In genomic region chr6:169810066-169810989, GRCh38 we compare ENCODE assay signal across 1 cellular context.
A peak's percentile ranks its signal among the peaks of the same experiment; 100 is the strongest.
TF ChIP-seq lines count a peak whose summit lies in the region.

No MANE protein-coding gene starts in this region.

TF ChIP-seq in HepG2, 621 proteins besides CTCF, POLR2A, EP300 and RAD21 (continued from another document and continues in another):
- TF ChIP-seq FOXO4 (CRISPR knock-in tag; conservative IDR thresholded peaks at IDR 0.05) (no peak), CSRNP1 (CRISPR knock-in tag; IDR thresholded peaks at IDR 0.05) (no peak), ZNF605 (CRISPR knock-in tag; IDR thresholded peaks at IDR 0.05) (no peak), SALL1 (CRISPR knock-in tag; IDR thresholded peaks at IDR 0.05) (peak; percentile 58), RARA (CRISPR knock-in tag; IDR thresholded peaks at IDR 0.05) (no peak), MNT (IDR thresholded peaks at IDR 0.05) (no peak), TBL1XR1 (IDR thresholded peaks at IDR 0.05; ENCODE audit: borderline replicate concordance, low read length, partially characterized antibody) (no peak), KDM4B (CRISPR knock-in tag; IDR thresholded peaks at IDR 0.05) (no peak), ZBTB10 (CRISPR knock-in tag; IDR thresholded peaks at IDR 0.05; ENCODE audit: borderline replicate concordance) (no peak), ZNF883 (CRISPR knock-in tag; IDR thresholded peaks at IDR 0.05; ENCODE audit: not compliant biosample characterization) (no peak), ZNF777 (CRISPR knock-in tag; IDR thresholded peaks at IDR 0.05) (no peak), ZBTB39 (CRISPR knock-in tag; IDR thresholded peaks at IDR 0.05) (no peak), NCOA2 (CRISPR knock-in tag; IDR thresholded peaks at IDR 0.05) (no peak), ZNF749 (CRISPR knock-in tag; IDR thresholded peaks at IDR 0.05; ENCODE audit: borderline replicate concordance) (no peak), ZZZ3 (CRISPR knock-in tag; IDR thresholded peaks at IDR 0.05; ENCODE audit: borderline replicate concordance) (no peak), CBX5 (CRISPR knock-in tag; IDR thresholded peaks at IDR 0.05; ENCODE audit: borderline replicate concordance) (no peak), ZNF766 (CRISPR knock-in tag; IDR thresholded peaks at IDR 0.05; ENCODE audit: borderline replicate concordance) (no peak), SNAPC4 (CRISPR knock-in tag; IDR thresholded peaks at IDR 0.05) (no peak), ZNF891 (CRISPR knock-in tag; IDR thresholded peaks at IDR 0.05) (peak; percentile 90; the same call in 1 of the 2 replicates), RBFOX2 (IDR thresholded peaks at IDR 0.05; ENCODE audit: low read depth, low read length) (no peak; the same call in 1 of the 2 replicates), FOSL1 (CRISPR knock-in tag; IDR thresholded peaks at IDR 0.05; ENCODE audit: borderline replicate concordance) (no peak), RFX5 (IDR thresholded peaks at IDR 0.05; ENCODE audit: low read depth, low read length) (no peak), ZNF350 (CRISPR knock-in tag; IDR thresholded peaks at IDR 0.05; ENCODE audit: borderline replicate concordance, low read depth) (no peak), THRA (CRISPR knock-in tag; IDR thresholded peaks at IDR 0.05; ENCODE audit: borderline replicate concordance) (no peak), TOE1 (CRISPR knock-in tag; IDR thresholded peaks at IDR 0.05) (no peak), ZFY (CRISPR knock-in tag; IDR thresholded peaks at IDR 0.05) (peak; percentile 35; the same call in 1 of the 2 replicates), ZNF597 (CRISPR knock-in tag; IDR thresholded peaks at IDR 0.05) (no peak), GMEB1 (CRISPR knock-in tag; IDR thresholded peaks at IDR 0.05; ENCODE audit: borderline replicate concordance) (no peak), DDIT3 (CRISPR knock-in tag; IDR thresholded peaks at IDR 0.05) (no peak), ZFP36 (IDR thresholded peaks at IDR 0.05; ENCODE audit: borderline replicate concordance, low read depth, low read length, partially characterized antibody) (no peak), ZNF34 (CRISPR knock-in tag; IDR thresholded peaks at IDR 0.05; ENCODE audit: borderline replicate concordance) (no peak), LCORL (IDR thresholded peaks at IDR 0.05) (no peak), LCORL (CRISPR knock-in tag; IDR thresholded peaks at IDR 0.05) (peak; percentile 56; the same call in 1 of the 2 replicates), MAFK (conservative IDR thresholded peaks at IDR 0.05 in 1 of 2, IDR thresholded peaks at IDR 0.05 in 1 of 2; ENCODE audit: low read length in 2 of 2) (no peak), MTF2 (CRISPR knock-in tag; IDR thresholded peaks at IDR 0.05; ENCODE audit: borderline replicate concordance) (no peak), ZNF761 (CRISPR knock-in tag; conservative IDR thresholded peaks at IDR 0.05) (no peak), XRCC5 (optimal IDR thresholded peaks at IDR 0.05; ENCODE audit: low read length) (no peak), TBX3 (IDR thresholded peaks at IDR 0.05; ENCODE audit: borderline replicate concordance) (no peak), RAD51 (IDR thresholded peaks at IDR 0.05; ENCODE audit: borderline replicate concordance) (no peak), RBAK (CRISPR knock-in tag; IDR thresholded peaks at IDR 0.05) (no peak), ZFYVE20 (CRISPR knock-in tag; IDR thresholded peaks at IDR 0.05; ENCODE audit: borderline replicate concordance, low read depth) (no peak), CHD4 (IDR thresholded peaks at IDR 0.05; ENCODE audit: borderline replicate concordance, low read length) (no peak), ZSCAN9 (CRISPR knock-in tag; IDR thresholded peaks at IDR 0.05; ENCODE audit: borderline replicate concordance) (no peak; the same call in 1 of the 2 replicates)
